ENCODE assay signal across 9 cellular contexts in the genomic region with DNA sequence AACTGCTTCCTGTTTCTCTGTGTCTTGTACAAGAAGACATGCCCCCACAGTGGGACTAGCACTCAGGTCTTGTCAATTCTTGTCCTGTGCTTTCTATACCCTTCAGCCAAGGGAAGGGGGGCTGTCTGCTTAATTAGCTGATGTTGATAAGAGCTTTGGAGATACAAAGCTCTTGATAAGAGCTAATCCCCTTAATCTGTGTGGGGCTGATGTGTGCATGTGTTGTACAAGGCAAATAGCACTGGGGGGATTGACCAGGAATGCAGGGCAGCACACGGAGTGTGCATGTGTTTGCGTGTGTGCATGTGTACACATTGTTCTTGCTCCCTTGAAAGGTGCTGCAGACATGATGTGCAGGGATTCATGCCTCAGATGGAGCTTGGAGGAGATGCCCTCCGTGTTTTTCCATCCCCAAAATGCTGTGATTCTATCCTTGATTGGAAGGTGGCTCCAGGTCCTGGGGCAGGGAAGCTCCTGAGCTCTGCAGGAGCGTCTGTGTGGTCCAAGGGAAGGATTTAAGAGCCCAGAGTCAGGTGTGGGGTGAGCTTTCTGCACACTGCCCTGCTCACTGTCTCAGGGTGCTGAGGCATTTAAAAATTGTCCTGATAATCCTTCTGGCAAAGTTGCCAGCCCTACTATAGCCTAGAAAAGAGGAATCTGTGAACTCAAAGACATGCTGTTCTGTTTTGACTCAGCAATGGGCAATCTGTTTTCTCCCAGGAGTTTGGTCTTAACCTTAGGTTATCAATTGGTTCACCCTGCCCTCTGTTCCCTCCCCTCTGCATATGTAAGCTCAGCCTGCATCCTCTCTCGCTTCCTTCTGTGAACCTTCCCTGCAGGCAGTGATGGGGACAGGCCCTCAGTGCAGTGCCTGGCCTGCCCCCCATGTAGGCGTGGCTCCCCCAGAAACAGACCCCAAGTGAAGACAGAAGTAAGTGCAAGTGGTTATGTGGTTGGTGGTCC.
DNase-seq lines count a peak whose midpoint lies in the region; ATAC-seq and TF ChIP-seq lines count a peak whose summit lies in the region.
"Had no signal": no experiment of that assay in that cellular context is flagged by ENCODE, and none has a peak within 500 bp of the region (broad histone marks: within the 10 kb centered on the region; RNA-seq: fewer than 3 reads in every experiment).

No MANE protein-coding gene starts in this region.

- H3K4me3 ChIP-seq in heart right ventricle: no peak overlapping the region
- no peak overlapping the region for H3K4me3 ChIP-seq in GM23338
- H3K4me3 ChIP-seq: gastrocnemius medialis had no signal

- no peak overlapping the region for H3K4me3 Mint-ChIP-seq in GM23338
- H3K4me3 Mint-ChIP-seq in stimulated activated naive B cell treated with anti-CD40 and anti-IgM and Interleukin-4, amounts not matched to agents 10 μg/mL and 1 μg/mL and 100 μg/mL, for 72 hours: peak overlapping the region in 1 of 2 donors; percentile 66
- H3K4me3 Mint-ChIP-seq in mesothelial cell of epicardium: no peak overlapping the region
- H3K4me3 Mint-ChIP-seq in H9: no peak overlapping the region

- no peak overlapping the region for H2AK5ac ChIP-seq in H9 (ENCODE audit: insufficient read length, low read length)

- no peak overlapping the region for H3K27ac ChIP-seq in heart right ventricle
- H3K27ac ChIP-seq in GM23338 (ENCODE audit: low read depth): no peak overlapping the region
- no peak overlapping the region for H3K27ac ChIP-seq in H9 (ENCODE audit: insufficient read length, low read depth, low read length)
- H3K27ac ChIP-seq in foreskin keratinocyte: no peak overlapping the region
- H3K27ac ChIP-seq: gastrocnemius medialis had no signal

- H2AFZ ChIP-seq in GM23338 (no peak overlapping the region), H9 (ENCODE audit: low read length) (no peak overlapping the region)

- no peak overlapping the region; the same call in 1 of the 2 replicates for H3K14ac ChIP-seq in H9 (ENCODE audit: insufficient read depth, low read length)

- H3K4me1 Mint-ChIP-seq in GM23338: peaks cover 40% of the 10 kb centered on the region
- peaks cover 23 to 28% of the 10 kb centered on the region in 2 donors for H3K4me1 Mint-ChIP-seq in stimulated activated naive B cell treated with anti-CD40 and anti-IgM and Interleukin-4, amounts not matched to agents 10 μg/mL and 1 μg/mL and 100 μg/mL, for 72 hours
- H3K4me1 Mint-ChIP-seq in mesothelial cell of epicardium: no peaks in the 10 kb centered on the region
- peaks cover 30 to 46% of the 10 kb centered on the region in 2 experiments for H3K4me1 Mint-ChIP-seq in H9

- H2BK12ac ChIP-seq in H9 (ENCODE audit: insufficient read length, low read depth, low read length): no peak overlapping the region

- intact Hi-C loops in left ventricle myocardium superior (cut with micrococcal nuclease) (no loop called here), heart right ventricle (cut with DNase I) (no loop called here)

- H3K23me2 ChIP-seq in H9 (ENCODE audit: insufficient read length, low read depth, low read length, poor library complexity, severe bottlenecking): no peaks in the 10 kb centered on the region

- H4K91ac ChIP-seq in H9 (ENCODE audit: insufficient read length, low read depth, low read length): no peak overlapping the region

- no peak overlapping the region for H3K9ac ChIP-seq in H9 (ENCODE audit: extremely low read depth, insufficient read length, low read length)

- H3T11ph ChIP-seq in H9 (ENCODE audit: low read length): no peak overlapping the region

- no peak overlapping the region for H2BK120ac ChIP-seq in H9 (ENCODE audit: low read depth, low read length, poor library complexity, severe bottlenecking)

- no peak overlapping the region for H2BK20ac ChIP-seq in H9 (ENCODE audit: low read depth, low read length, poor library complexity, severe bottlenecking)

- H4K20me1 ChIP-seq in GM23338 (replicated peaks; ENCODE audit: insufficient read depth) (no peaks in the 10 kb centered on the region; the same call in 1 of the 2 replicates), H9 (ENCODE audit: control insufficient read depth, insufficient read depth, insufficient read length) (no peaks in the 10 kb centered on the region)

- H3K79me2 ChIP-seq in GM23338 (replicated peaks; ENCODE audit: insufficient read depth) (no peaks in the 10 kb centered on the region), H9 (ENCODE audit: insufficient read depth, low read length) (no peaks in the 10 kb centered on the region)

- no peak overlapping the region for H3K23ac ChIP-seq in H9 (ENCODE audit: insufficient read length, low read depth, low read length)

- H3K27me3 Mint-ChIP-seq in GM23338 (ENCODE audit: insufficient read depth, low read depth, poor library complexity) (peaks cover 10% of the 10 kb centered on the region), mesothelial cell of epicardium (ENCODE audit: low read depth) (peaks cover 56% of the 10 kb centered on the region), H9 (ENCODE audit: low read depth) (peaks cover 23% of the 10 kb centered on the region)
- peaks cover 22 to 24% of the 10 kb centered on the region in 2 donors for H3K27me3 Mint-ChIP-seq in stimulated activated naive B cell treated with anti-CD40 and anti-IgM and Interleukin-4, amounts not matched to agents 10 μg/mL and 1 μg/mL and 100 μg/mL, for 72 hours

- no peak overlapping the region for H3K4ac ChIP-seq in H9 (ENCODE audit: low read depth, low read length)

- H3F3A ChIP-seq in GM23338 (replicated peaks; ENCODE audit: low read depth): no peaks in the 10 kb centered on the region

- H4K8ac ChIP-seq in H9 (replicated peaks; ENCODE audit: insufficient read length, low read depth, low read length): no peak overlapping the region

- H3K27me3 ChIP-seq in heart right ventricle (peaks cover 0 to 15% (median 0%) of the 10 kb centered on the region in 7 donors), GM23338 (ENCODE audit: insufficient read depth) (no peaks in the 10 kb centered on the region), H9 (ENCODE audit: insufficient read depth, low read length) (no peaks in the 10 kb centered on the region), foreskin keratinocyte (peaks cover 4% of the 10 kb centered on the region)
- H3K27me3 ChIP-seq: gastrocnemius medialis had no signal

- peaks cover 20% of the 10 kb centered on the region for H3K36me3 Mint-ChIP-seq in GM23338 (ENCODE audit: low read depth)
- H3K36me3 Mint-ChIP-seq in stimulated activated naive B cell treated with anti-CD40 and anti-IgM and Interleukin-4, amounts not matched to agents 10 μg/mL and 1 μg/mL and 100 μg/mL, for 72 hours: peaks cover 0 to 21% of the 10 kb centered on the region in 2 donors
- H3K36me3 Mint-ChIP-seq in mesothelial cell of epicardium: peaks cover 2% of the 10 kb centered on the region
- peaks cover 12 to 16% (median 15%) of the 10 kb centered on the region in 3 experiments for H3K36me3 Mint-ChIP-seq in H9 (ENCODE audit: insufficient read depth in 1 of 3, low read depth in 3 of 3)

- no peak for TF ChIP-seq CTCF in heart right ventricle (IDR thresholded peaks at IDR 0.05)
- no peak for TF ChIP-seq CTCF in GM23338 (conservative IDR thresholded peaks at IDR 0.05; ENCODE audit: low read depth in 2 of 2)
- no peak for TF ChIP-seq CTCF in mesothelial cell of epicardium (IDR thresholded peaks at IDR 0.05; ENCODE audit: unreplicated experiment)
- no peak for TF ChIP-seq CTCF in H9 (conservative IDR thresholded peaks at IDR 0.05)
- TF ChIP-seq CTCF in foreskin keratinocyte (conservative IDR thresholded peaks at IDR 0.05): no peak

- no peaks in the 10 kb centered on the region for H3K79me1 ChIP-seq in H9 (ENCODE audit: insufficient read depth, low read depth, low read length, poor library complexity, severe bottlenecking)

- no peaks in the 10 kb centered on the region for H3K36me3 ChIP-seq in heart right ventricle
- H3K36me3 ChIP-seq in GM23338 (ENCODE audit: insufficient read depth): no peaks in the 10 kb centered on the region; the same call in 1 of the 2 replicates
- H3K36me3 ChIP-seq: gastrocnemius medialis had no signal

- H3K4me2 ChIP-seq in GM23338: no peak overlapping the region
- H3K4me2 ChIP-seq in H9 (ENCODE audit: insufficient read depth, insufficient read length, low read length): no peak overlapping the region

- no peak overlapping the region for H3K27ac Mint-ChIP-seq in GM23338
- H3K27ac Mint-ChIP-seq in stimulated activated naive B cell treated with anti-CD40 and anti-IgM and Interleukin-4, amounts not matched to agents 10 μg/mL and 1 μg/mL and 100 μg/mL, for 72 hours: peak overlapping the region; percentile 93
- no peak overlapping the region for H3K27ac Mint-ChIP-seq in mesothelial cell of epicardium
- no peak overlapping the region; a peak in 1 of 7 replicates for H3K27ac Mint-ChIP-seq in H9

- ATAC-seq in left ventricle myocardium superior (peak; percentile 10), heart right ventricle (no peak), GM23338 (peak; percentile 47), HG03469 (IDR thresholded peaks at IDR 0.05; ENCODE audit: unreplicated experiment) (peak; percentile 42), foreskin keratinocyte (no peak)
- peak; percentile 71 to 73 for ATAC-seq in stimulated activated naive B cell treated with anti-CD40 and anti-IgM and Interleukin-4, amounts not matched to agents 10 μg/mL and 1 μg/mL and 100 μg/mL, for 72 hours (replicated peaks)
- ATAC-seq: gastrocnemius medialis had no signal

- 58% methylated on average over 6 of the region's 6 CpGs for WGBS in heart right ventricle, 2 donors
- WGBS in H9 (ENCODE audit: extremely low coverage, insufficient read length, low lambda C conversion rate): no CpG with 5 or more reads among the region's 6 CpGs

- H4K5ac ChIP-seq in H9 (ENCODE audit: insufficient read length, low read depth, low read length): no peak overlapping the region

- H3K9me3 Mint-ChIP-seq in GM23338: peaks cover 24% of the 10 kb centered on the region
- peaks cover 12% of the 10 kb centered on the region in 2 donors for H3K9me3 Mint-ChIP-seq in stimulated activated naive B cell treated with anti-CD40 and anti-IgM and Interleukin-4, amounts not matched to agents 10 μg/mL and 1 μg/mL and 100 μg/mL, for 72 hours
- peaks cover 17% of the 10 kb centered on the region for H3K9me3 Mint-ChIP-seq in mesothelial cell of epicardium
- peaks cover 13 to 16% of the 10 kb centered on the region in 2 experiments for H3K9me3 Mint-ChIP-seq in H9

- H3K4me1 ChIP-seq in heart right ventricle (peaks cover 0 to 14% (median 7%) of the 10 kb centered on the region in 9 donors), GM23338 (ENCODE audit: insufficient read depth) (peaks cover 26% of the 10 kb centered on the region), H9 (ENCODE audit: insufficient read depth, low read length) (peaks cover 15% of the 10 kb centered on the region; the same call in 1 of the 2 replicates), foreskin keratinocyte (no peaks in the 10 kb centered on the region)
- H3K4me1 ChIP-seq: gastrocnemius medialis had no signal

- H2BK5ac ChIP-seq in H9 (ENCODE audit: insufficient read length, low read length): no peak overlapping the region

- no peak for DNase-seq in left ventricle myocardium superior
- no peak for DNase-seq in heart right ventricle
- no peak for DNase-seq in GM23338 (ENCODE audit: low spot score)
- DNase-seq in stimulated activated naive B cell treated with anti-CD40 and anti-IgM and Interleukin-4, amounts not matched to agents 10 μg/mL and 1 μg/mL and 100 μg/mL, for 72 hours: peak; percentile 8
- DNase-seq in mesothelial cell of epicardium (ENCODE audit: low spot score in 2 of 2, unreplicated experiment in 2 of 2): no peak
- DNase-seq in H9: no peak
- DNase-seq in foreskin keratinocyte: no peak
- DNase-seq: gastrocnemius medialis had no signal

- no peaks in the 10 kb centered on the region for H3K9me2 ChIP-seq in GM23338 (ENCODE audit: insufficient read depth)

- H2BK15ac ChIP-seq in H9 (ENCODE audit: low read depth, low read length): no peak overlapping the region

- no peak overlapping the region for H3K56ac ChIP-seq in H9 (ENCODE audit: insufficient read length, low read depth, low read length)

- peaks cover 0 to 13% (median 0%) of the 10 kb centered on the region in 11 donors for H3K9me3 ChIP-seq in heart right ventricle
- peaks cover 8% of the 10 kb centered on the region for H3K9me3 ChIP-seq in H9 (ENCODE audit: control insufficient read depth, low read depth, low read length)
- H3K9me3 ChIP-seq: gastrocnemius medialis had no signal

- no peak overlapping the region for H3K18ac ChIP-seq in H9 (ENCODE audit: insufficient read length, low read depth, low read length)

Comparison
In these comparisons a context has a peak if more than half of its experiments do, and no peak if none do; other contexts are left out.
1. ATAC-seq: peak in left ventricle myocardium superior (single experiment), GM23338 (single experiment), HG03469 (single experiment) and stimulated activated naive B cell treated with anti-CD40 and anti-IgM and Interleukin-4, amounts not matched to agents 10 μg/mL and 1 μg/mL and 100 μg/mL, for 72 hours (2 of 2); none in heart right ventricle (0 of 8) and foreskin keratinocyte (single experiment).